Comparison of ENCODE assay signal across 2 cellular contexts in the genomic region with DNA sequence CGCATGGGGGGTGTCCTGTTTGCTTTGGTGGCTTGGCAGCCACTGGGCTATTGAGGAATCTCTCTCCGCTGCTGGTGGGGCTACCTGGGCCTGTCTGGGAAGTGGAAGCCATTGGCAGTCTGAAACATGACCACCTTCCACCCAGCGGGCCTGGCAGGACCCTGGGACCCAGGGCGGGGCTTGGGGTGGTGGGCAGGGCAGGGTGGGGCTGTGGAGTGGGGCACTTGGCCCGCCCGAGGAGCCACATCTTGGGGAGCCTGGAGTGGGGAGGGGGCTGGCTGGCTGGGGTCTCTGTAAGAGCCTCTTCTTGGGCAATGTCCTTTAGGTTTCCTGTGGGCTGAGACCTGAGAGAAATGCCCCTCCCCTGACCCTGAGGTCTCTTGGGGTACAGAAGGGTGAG. TPM values are rescaled to one million over a fixed set of nuclear protein-coding genes. Genes with fewer than 3 reads are reported as not detected.
"Had no signal": no experiment of that assay in that cellular context is flagged by ENCODE, and none has a peak within 500 bp of the region (broad histone marks: within the 10 kb centered on the region; RNA-seq: fewer than 3 reads in every experiment).

No MANE protein-coding gene starts in this region.

RNA-seq across cellular contexts. Expression of gene EVPLL, which starts 48.0 kb away (rescaled TPM):
- total RNA-seq: G401, GM12878 had no signal
- polyA plus RNA-seq: GM12878 had no signal

RNA-seq across cellular contexts. Expression of gene LGALS9C, which starts 51.0 kb away (rescaled TPM):
- total RNA-seq: G401 had no signal
